ENCODE assay signal across 1 cellular context in genomic region chr6:36611679-36612078, GRCh38.
TF ChIP-seq lines count a peak whose summit lies in the region.

No MANE protein-coding gene starts in this region.

TF ChIP-seq in K562, 482 proteins besides CTCF, POLR2A, EP300 and RAD21:
- TF ChIP-seq POLR2B (IDR thresholded peaks at IDR 0.05; ENCODE audit: low read depth, partially characterized antibody): peak; percentile 45
- 0 out of 2 replicates have a peak, but pooled peaks have one; percentile 22 for TF ChIP-seq OTX1 (CRISPR knock-in tag; IDR thresholded peaks at IDR 0.05)
- 0 out of 2 replicates have a peak, but pooled peaks have one; percentile 26 for TF ChIP-seq ELF4 (CRISPR knock-in tag; IDR thresholded peaks at IDR 0.05)
- peak; percentile 19; the same call in 1 of the 2 replicates for TF ChIP-seq POLR2AphosphoS5 (IDR thresholded peaks at IDR 0.05; ENCODE audit: control insufficient read depth, insufficient read depth, low read depth, low read length)
- TF ChIP-seq, protein P1, sequence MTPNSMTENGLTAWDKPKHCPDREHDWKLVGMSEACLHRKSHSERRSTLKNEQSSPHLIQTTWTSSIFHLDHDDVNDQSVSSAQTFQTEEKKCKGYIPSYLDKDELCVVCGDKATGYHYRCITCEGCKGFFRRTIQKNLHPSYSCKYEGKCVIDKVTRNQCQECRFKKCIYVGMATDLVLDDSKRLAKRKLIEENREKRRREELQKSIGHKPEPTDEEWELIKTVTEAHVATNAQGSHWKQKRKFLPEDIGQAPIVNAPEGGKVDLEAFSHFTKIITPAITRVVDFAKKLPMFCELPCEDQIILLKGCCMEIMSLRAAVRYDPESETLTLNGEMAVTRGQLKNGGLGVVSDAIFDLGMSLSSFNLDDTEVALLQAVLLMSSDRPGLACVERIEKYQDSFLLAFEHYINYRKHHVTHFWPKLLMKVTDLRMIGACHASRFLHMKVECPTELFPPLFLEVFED (CRISPR knock-in tag; conservative IDR thresholded peaks at IDR 0.05): peak; percentile 39; the same call in 1 of the 2 replicates
- TF ChIP-seq SUPT5H (IDR thresholded peaks at IDR 0.05): peak; percentile 52
